Comparison of ENCODE assay signal across 1 cellular context in genomic region chr1:161718559-161719324, GRCh38.
TF ChIP-seq lines count a peak whose summit lies in the region.

No MANE protein-coding gene starts in this region.

TF ChIP-seq in HepG2, 621 proteins besides CTCF, POLR2A, EP300 and RAD21:
- TF ChIP-seq ZBTB4 (CRISPR knock-in tag; IDR thresholded peaks at IDR 0.05; ENCODE audit: borderline replicate concordance) (no peak), GTF3A (CRISPR knock-in tag; conservative IDR thresholded peaks at IDR 0.05) (no peak), NFYB (CRISPR knock-in tag; IDR thresholded peaks at IDR 0.05) (no peak), ZNF605 (CRISPR knock-in tag; IDR thresholded peaks at IDR 0.05) (no peak), RARA (CRISPR knock-in tag; IDR thresholded peaks at IDR 0.05) (no peak)
